8 cellular contexts compared by ENCODE assay signal in the genomic region with DNA sequence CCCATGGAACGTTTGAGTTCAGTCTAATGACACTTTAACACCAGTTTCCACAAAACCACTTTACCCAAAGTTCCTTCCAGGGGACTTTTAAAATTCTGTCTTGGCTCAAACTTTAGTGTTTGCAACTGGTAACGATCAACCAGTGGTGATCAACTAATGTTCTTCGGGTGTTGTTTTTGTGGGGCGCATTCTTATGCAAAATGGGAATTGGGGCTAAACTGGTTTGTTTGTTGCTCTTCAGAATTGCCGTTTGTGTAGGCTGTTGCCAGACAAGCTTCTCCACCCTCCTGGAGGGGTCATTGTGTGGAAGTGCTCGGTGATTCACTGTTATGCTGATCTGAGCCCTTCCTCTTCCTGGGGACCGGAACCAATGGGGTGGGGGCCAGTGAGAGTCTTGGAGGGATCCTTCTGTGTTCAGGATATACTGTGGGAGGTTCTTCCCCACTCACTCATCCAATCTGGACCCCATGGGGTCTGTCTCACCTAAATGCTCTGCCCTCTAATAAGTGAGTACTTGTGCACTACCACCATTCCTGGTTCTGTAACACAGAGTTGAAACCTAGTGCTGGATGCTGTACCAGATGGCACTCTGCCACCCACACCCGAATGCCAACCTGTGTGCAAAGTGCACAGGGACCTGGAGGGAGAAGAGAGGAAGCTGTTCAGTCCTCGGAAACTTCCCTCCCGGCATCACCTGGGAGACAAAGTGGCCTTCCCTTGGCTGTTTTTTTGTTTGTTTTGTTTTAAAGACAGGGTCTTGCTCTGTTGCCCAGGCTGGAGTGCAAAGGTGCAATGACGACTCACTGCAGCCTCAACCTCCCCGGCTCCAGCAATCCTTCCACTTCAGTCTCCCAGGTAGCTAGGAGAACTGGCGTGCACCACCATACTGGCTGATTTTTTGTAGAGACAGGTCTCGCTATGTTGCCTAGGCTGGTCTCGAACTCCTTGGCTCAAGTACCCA. TPM values are rescaled to one million over a fixed set of nuclear protein-coding genes. Genes with fewer than 3 reads are reported as not detected.
A peak's percentile ranks its signal among the peaks of the same experiment; 100 is the strongest.
DNase-seq lines count a peak whose midpoint lies in the region; ATAC-seq and TF ChIP-seq lines count a peak whose summit lies in the region.

No MANE protein-coding gene starts in this region.

- in situ Hi-C loops in astrocyte of the cerebellum (cut with HindIII; ENCODE audit: low sequenced_read_pairs): loop anchor here (25.0 kb wide), 1 partner anchor 1008 kb away; a partner anchor contains a TSS

- H4K8ac ChIP-seq in mesendoderm (ENCODE audit: low read depth, low read length): no peak overlapping the region

- TF ChIP-seq CTCF in Calu3 (IDR thresholded peaks at IDR 0.05; ENCODE audit: unreplicated experiment): no peak
- no peak for TF ChIP-seq CTCF in MM.1S (IDR thresholded peaks at IDR 0.05; ENCODE audit: low read length)
- no peak for TF ChIP-seq CTCF in astrocyte of the cerebellum (IDR thresholded peaks at IDR 0.05; ENCODE audit: low read depth, low read length, missing control alignments)

- H2BK120ac ChIP-seq in mesendoderm (ENCODE audit: low read depth, low read length): no peak overlapping the region

- no peaks in the 10 kb centered on the region for H4K20me1 ChIP-seq in MM.1S (ENCODE audit: insufficient read depth, low read length)

- H3K9me3 Mint-ChIP-seq in Calu3 (ENCODE audit: low read depth, unreplicated experiment): no peaks in the 10 kb centered on the region

- H3K4me1 Mint-ChIP-seq in Calu3 (ENCODE audit: low read depth, unreplicated experiment): peaks cover 65% of the 10 kb centered on the region

- H3K4ac ChIP-seq in mesendoderm (ENCODE audit: low read depth, low read length): no peak overlapping the region

- no CpG with 5 or more reads among the region's 15 CpGs for WGBS in mesendoderm (ENCODE audit: extremely low coverage, insufficient coverage, low lambda C conversion rate)

- no peak overlapping the region for H2BK15ac ChIP-seq in mesendoderm (replicated peaks; ENCODE audit: low read depth)

- H3K4me1 ChIP-seq in MM.1S (ENCODE audit: low read length) (peaks cover 44% of the 10 kb centered on the region), mesendoderm (ENCODE audit: control insufficient read depth, low read depth, low read length) (peaks cover 12% of the 10 kb centered on the region)

- H3K9me2 ChIP-seq in MM.1S (replicated peaks; ENCODE audit: insufficient read depth, low read length): no peaks in the 10 kb centered on the region

- no peak overlapping the region for H2AFZ ChIP-seq in MM.1S (ENCODE audit: low read length)

- peak overlapping the region; percentile 5 for H2AK5ac ChIP-seq in mesendoderm (ENCODE audit: low read length)

- TSS peak; percentile 84 for BruUV-seq in Calu3 (replicated peaks; lab: Mats Ljungman, UMichigan)

- peak overlapping the region; percentile 84 for H3K27ac Mint-ChIP-seq in Calu3 (ENCODE audit: unreplicated experiment)

- H2BK5ac ChIP-seq in mesendoderm (ENCODE audit: low read length): no peak overlapping the region

- no peaks in the 10 kb centered on the region for H3K9me3 ChIP-seq in MM.1S (replicated peaks; ENCODE audit: insufficient read depth, low read length)

- H3K4me3 Mint-ChIP-seq in Calu3 (ENCODE audit: low read depth, unreplicated experiment): peak overlapping the region; percentile 98

- H3K23ac ChIP-seq in mesendoderm (ENCODE audit: low read length): no peak overlapping the region

- peaks cover 41% of the 10 kb centered on the region for H3F3A ChIP-seq in MM.1S (ENCODE audit: insufficient read depth, low read length)

- H3K36me3 ChIP-seq in MM.1S (replicated peaks; ENCODE audit: insufficient read depth, low read length): no peaks in the 10 kb centered on the region
- no peaks in the 10 kb centered on the region for H3K36me3 ChIP-seq in mesendoderm (ENCODE audit: control insufficient read depth, insufficient read depth, low read length)

- H3K4me2 ChIP-seq in MM.1S (ENCODE audit: low read depth, low read length) (peak overlapping the region; percentile 85), mesendoderm (ENCODE audit: low read length) (peak overlapping the region; percentile 38)

- H3K27me3 Mint-ChIP-seq in Calu3 (ENCODE audit: unreplicated experiment): no peaks in the 10 kb centered on the region

- CTCF ChIA-PET in Calu3 (lab: Charles Lee): interaction anchor here (0.8 to 1.6 kb wide), 4 partner anchors 13 to 514 kb away, joined by 3 to 7 read pairs (median 3); no protein-coding TSS in a partner anchor

- H3K27ac ChIP-seq in MM.1S (ENCODE audit: low read length) (peak overlapping the region; percentile 84; the same call in 1 of the 2 replicates), mesendoderm (ENCODE audit: low read depth, low read length) (peak overlapping the region; percentile 51)

- H3K56ac ChIP-seq in mesendoderm (ENCODE audit: low read length): peak overlapping the region; percentile 77

- H3K79me2 ChIP-seq in MM.1S (ENCODE audit: low read length) (peaks cover 59% of the 10 kb centered on the region), mesendoderm (ENCODE audit: control insufficient read depth, insufficient read depth, low read length) (peaks cover 50% of the 10 kb centered on the region)

- ATAC-seq in GM19324 (IDR thresholded peaks at IDR 0.05; ENCODE audit: low FRiP score, unreplicated experiment): no peak

- H3K18ac ChIP-seq in mesendoderm (ENCODE audit: low read length): no peak overlapping the region

- peak overlapping the region; percentile 84 for H3K9ac ChIP-seq in MM.1S (ENCODE audit: low read length)
- H3K9ac ChIP-seq in mesendoderm (ENCODE audit: low read length): peak overlapping the region; percentile 59

- H4K5ac ChIP-seq in mesendoderm (ENCODE audit: low read length): no peak overlapping the region

- intact Hi-C loops in Calu3 (cut with micrococcal nuclease; ENCODE audit: unreplicated experiment) (loop anchor here (10.0 kb wide), 1 partner anchor 199 kb away; no protein-coding TSS in a partner anchor), posterior vena cava (cut with DNase I) (no loop called here)

- DNase-seq in Calu3 (peak; percentile 83), MM.1S (peak; percentile 52), astrocyte of the cerebellum (ENCODE audit: low read depth) (no peak), mesendoderm (peak; percentile 87), posterior vena cava (ENCODE audit: low spot score) (no peak), NCI-H1417 (lab: John Stamatoyannopoulos, UW) (no peak), SK-N-DZ (ENCODE audit: low spot score) (no peak)

- peaks cover 4% of the 10 kb centered on the region for H3K79me1 ChIP-seq in mesendoderm (ENCODE audit: low read length)

- H3K4me3 ChIP-seq in MM.1S (ENCODE audit: low read length) (peak overlapping the region; percentile 88), astrocyte of the cerebellum (ENCODE audit: low read depth, low read length) (peak overlapping the region; percentile 53), mesendoderm (ENCODE audit: low read length) (no peak overlapping the region)

- H3K36me3 Mint-ChIP-seq in Calu3 (ENCODE audit: insufficient read depth, unreplicated experiment): peaks cover 54% of the 10 kb centered on the region

- H3K27me3 ChIP-seq in MM.1S (replicated peaks; ENCODE audit: insufficient read depth, low read length) (no peaks in the 10 kb centered on the region), mesendoderm (ENCODE audit: insufficient read depth, low read length, poor library complexity) (no peaks in the 10 kb centered on the region)

RNA-seq across cellular contexts. Expression of a gene that starts 2.1 kb away (rescaled TPM):
- 74.3 and 108 TPM in 2 replicates for total RNA-seq in Calu3 (2022)
- 34.7 TPM for polyA plus RNA-seq in mesendoderm (2013, experiment 1 of 2)
- polyA plus RNA-seq in mesendoderm (2013, experiment 2 of 2): 36.5 TPM
- 1 to 10 TPM; 1.8 to 2.0 TPM for total RNA-seq in posterior vena cava
- 30.8 and 33.6 TPM in 2 replicates for polyA plus RNA-seq in SK-N-DZ (2014; cell fraction: cytosol; rRNA removed)
- 19.5 and 23.0 TPM in 2 replicates for polyA plus RNA-seq in SK-N-DZ (2014; cell fraction: nucleus; rRNA removed)

RNA-seq across cellular contexts. Expression of a gene that starts 46.4 kb away (rescaled TPM):
- 880 and 924 TPM in 2 replicates for total RNA-seq in Calu3 (2022)
- polyA plus RNA-seq in mesendoderm (2013, experiment 1 of 2): 937 TPM
- 922 TPM for polyA plus RNA-seq in mesendoderm (2013, experiment 2 of 2)
- total RNA-seq in posterior vena cava: 100 to 1,000 TPM; 269 to 275 TPM
- polyA plus RNA-seq in SK-N-DZ (2014; cell fraction: cytosol; rRNA removed): 224 and 337 TPM in 2 replicates
- polyA plus RNA-seq in SK-N-DZ (2014; cell fraction: nucleus; rRNA removed): 659 and 1,103 TPM in 2 replicates

RNA-seq across cellular contexts. Expression of a gene that starts 47.4 kb away (rescaled TPM):
- total RNA-seq in Calu3 (2022) (390 and 417 TPM in 2 replicates), posterior vena cava (10 to 100 TPM; 74.2 to 94.8 TPM)
- polyA plus RNA-seq in mesendoderm (2013, experiment 1 of 2): 207 TPM
- 206 TPM for polyA plus RNA-seq in mesendoderm (2013, experiment 2 of 2)
- 532 and 556 TPM in 2 replicates for polyA plus RNA-seq in SK-N-DZ (2014; cell fraction: cytosol; rRNA removed)
- 613 and 634 TPM in 2 replicates for polyA plus RNA-seq in SK-N-DZ (2014; cell fraction: nucleus; rRNA removed)

Comparison
In these comparisons a context has a peak if more than half of its experiments do, and no peak if none do; other contexts are left out.
1. DNase-seq: peak in Calu3 (single experiment), MM.1S (single experiment) and mesendoderm (single experiment); none in astrocyte of the cerebellum (single experiment), posterior vena cava (single experiment), NCI-H1417 (0 of 3) and SK-N-DZ (single experiment).
2. RNA of a gene that starts 2.1 kb away (total RNA-seq): 74.3 to 108 TPM in Calu3; 1.8 to 2.0 TPM in posterior vena cava; every median in the first group is over 10 times any median in the second.